ENCODE assay signal across 1 cellular context in genomic region chr10:110529596-110530011, GRCh38.
TF ChIP-seq lines count a peak whose summit lies in the region.

No MANE protein-coding gene starts in this region.

TF ChIP-seq in H1, 55 proteins besides CTCF, POLR2A, EP300 and RAD21 (continued from another document):
- TF ChIP-seq, protein P1, sequence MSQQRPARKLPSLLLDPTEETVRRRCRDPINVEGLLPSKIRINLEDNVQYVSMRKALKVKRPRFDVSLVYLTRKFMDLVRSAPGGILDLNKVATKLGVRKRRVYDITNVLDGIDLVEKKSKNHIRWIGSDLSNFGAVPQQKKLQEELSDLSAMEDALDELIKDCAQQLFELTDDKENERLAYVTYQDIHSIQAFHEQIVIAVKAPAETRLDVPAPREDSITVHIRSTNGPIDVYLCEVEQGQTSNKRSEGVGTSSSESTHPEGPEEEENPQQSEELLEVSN (IDR thresholded peaks at IDR 0.05) = no peak
- TF ChIP-seq BACH1 (IDR thresholded peaks at IDR 0.05; ENCODE audit: low read length) (no peak), USF2 (IDR thresholded peaks at IDR 0.05; ENCODE audit: low read length) (no peak), HDAC2 (IDR thresholded peaks at IDR 0.05; ENCODE audit: borderline replicate concordance in 1 of 2, low read depth in 2 of 2, low read length in 2 of 2) (no peak), YY1 (IDR thresholded peaks at IDR 0.05; ENCODE audit: low read depth, low read length) (peak; percentile 40; the same call in 1 of the 2 replicates)
- TF ChIP-seq, protein P2, sequence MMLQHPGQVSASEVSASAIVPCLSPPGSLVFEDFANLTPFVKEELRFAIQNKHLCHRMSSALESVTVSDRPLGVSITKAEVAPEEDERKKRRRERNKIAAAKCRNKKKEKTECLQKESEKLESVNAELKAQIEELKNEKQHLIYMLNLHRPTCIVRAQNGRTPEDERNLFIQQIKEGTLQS (IDR thresholded peaks at IDR 0.05; ENCODE audit: insufficient read depth, low read depth, low read length) = no peak
